11 cellular contexts compared by ENCODE assay signal in the genomic region with DNA sequence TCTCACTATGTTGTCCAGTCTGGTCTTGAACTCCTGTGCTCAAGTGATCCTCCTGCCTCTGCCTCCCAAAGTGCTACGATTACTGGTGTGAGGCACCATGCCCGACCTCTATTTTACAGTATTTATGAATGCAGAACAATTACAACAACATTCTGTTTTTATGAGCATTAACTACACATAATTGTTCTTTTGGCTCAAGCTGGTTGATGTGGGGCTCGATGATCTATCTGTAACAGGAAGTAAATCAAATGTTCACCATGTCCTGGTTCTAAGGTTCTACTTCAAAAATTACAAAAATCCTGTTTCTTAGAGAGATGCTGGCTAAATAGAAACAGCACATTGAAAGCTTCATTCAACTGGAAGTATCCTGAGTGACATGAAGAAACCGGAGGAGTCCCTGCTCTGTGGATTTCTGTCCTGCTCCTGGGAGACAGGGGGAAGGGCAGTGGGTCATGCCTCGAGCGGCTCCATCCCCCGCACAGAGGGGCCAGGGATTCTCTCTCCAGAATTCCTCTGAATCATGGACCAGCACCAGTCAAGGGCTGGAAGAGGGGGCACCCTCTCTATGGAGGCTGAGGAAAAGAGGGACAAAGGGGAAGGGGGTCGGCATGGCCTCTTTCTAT. TPM values are rescaled to one million over a fixed set of nuclear protein-coding genes. Genes with fewer than 3 reads are reported as not detected.
A peak's percentile ranks its signal among the peaks of the same experiment; 100 is the strongest.
DNase-seq lines count a peak whose midpoint lies in the region; ATAC-seq and TF ChIP-seq lines count a peak whose summit lies in the region.
"Had no signal": no experiment of that assay in that cellular context is flagged by ENCODE, and none has a peak within 500 bp of the region (broad histone marks: within the 10 kb centered on the region; RNA-seq: fewer than 3 reads in every experiment).

No MANE protein-coding gene starts in this region.

- TF ChIP-seq POLR2A in prostate gland (IDR thresholded peaks at IDR 0.05), result no peak

- H3K4me3 ChIP-seq in SJSA1 (peak overlapping the region; percentile 14; the same call in 1 of the 2 replicates), prostate gland (no peak overlapping the region)
- H3K4me3 ChIP-seq: BLaER1 had no signal

- H3K9me3 ChIP-seq in SJSA1 (replicated peaks) (no peaks in the 10 kb centered on the region), prostate gland (no peaks in the 10 kb centered on the region)
- H3K9me3 ChIP-seq: BLaER1 had no signal

- peak overlapping the region; percentile 40 for H3K27ac ChIP-seq in SJSA1
- peak overlapping the region; percentile 80 to 82 for H3K27ac ChIP-seq in prostate gland
- H3K27ac ChIP-seq: BLaER1 had no signal

- no peaks in the 10 kb centered on the region for H3K27me3 ChIP-seq in SJSA1 (replicated peaks)
- no peaks in the 10 kb centered on the region for H3K27me3 ChIP-seq in prostate gland (replicated peaks; ENCODE audit: insufficient read depth)
- H3K27me3 ChIP-seq: BLaER1 had no signal

- H3K4me1 ChIP-seq in SJSA1 (replicated peaks) (peaks cover 64% of the 10 kb centered on the region), prostate gland (replicated peaks) (peaks cover 3% of the 10 kb centered on the region)

- ATAC-seq in HG03432 (IDR thresholded peaks at IDR 0.05; ENCODE audit: unreplicated experiment), result no peak
- no peak for ATAC-seq in HG02981 (IDR thresholded peaks at IDR 0.05; ENCODE audit: unreplicated experiment)
- ATAC-seq in Right ventricle myocardium inferior, result no peak

- intact Hi-C loops in prostate gland (cut with DNase I), result no loop called here
- intact Hi-C loops in Right ventricle myocardium inferior (cut with DNase I), result no loop called here

- no peak for TF ChIP-seq CTCF in prostate gland (IDR thresholded peaks at IDR 0.05)

- no peaks in the 10 kb centered on the region for H3K36me3 ChIP-seq in SJSA1
- no peaks in the 10 kb centered on the region for H3K36me3 ChIP-seq in prostate gland
- H3K36me3 ChIP-seq: BLaER1 had no signal

- WGBS in prostate gland, result 40% methylated on average over 8 of the region's 8 CpGs

- DNase-seq in EH (ENCODE audit: low read depth), result peak; percentile 20
- no peak for DNase-seq in SJSA1 (ENCODE audit: low read depth in 1 of 2, low spot score in 2 of 2)
- DNase-seq in hepatic stellate cell (ENCODE audit: low spot score), result peak; percentile 46
- no peak for DNase-seq in prostate gland (ENCODE audit: low spot score)
- DNase-seq in Right ventricle myocardium inferior (ENCODE audit: missing footprints), result no peak
- DNase-seq in NCI-H446 (lab: John Stamatoyannopoulos, UW), result no peak

RNA-seq across cellular contexts. Expression of gene FA2H, which starts 31.5 kb away (rescaled TPM):
- not detected in 2 replicates for total RNA-seq in SJSA1 (2014; rRNA removed; shearing (Covaris generic))
- total RNA-seq in prostate gland, result 1 to 10 TPM; 3.0 to 4.5 TPM
- total RNA-seq in Right ventricle myocardium inferior, result 0.32 TPM
- total RNA-seq: lung microvascular endothelial cell, pulmonary artery endothelial cell had no signal

RNA-seq across cellular contexts. Expression of gene MLKL, which starts 42.5 kb away (rescaled TPM):
- total RNA-seq in SJSA1 (2014; rRNA removed; shearing (Covaris generic)), result 4.2 and 6.8 TPM in 2 replicates
- total RNA-seq in prostate gland, result 1 to 10 TPM; 7.0 to 8.6 TPM
- total RNA-seq in Right ventricle myocardium inferior, result 4.3 TPM

Comparison
In these comparisons a context has a peak if more than half of its experiments do, and no peak if none do; other contexts are left out.
1. DNase-seq: peak in EH (single experiment) and hepatic stellate cell (single experiment); none in SJSA1 (0 of 2), prostate gland (single experiment), Right ventricle myocardium inferior (single experiment) and NCI-H446 (0 of 2).